ENCODE assay signal across 26 cellular contexts in the genomic region with DNA sequence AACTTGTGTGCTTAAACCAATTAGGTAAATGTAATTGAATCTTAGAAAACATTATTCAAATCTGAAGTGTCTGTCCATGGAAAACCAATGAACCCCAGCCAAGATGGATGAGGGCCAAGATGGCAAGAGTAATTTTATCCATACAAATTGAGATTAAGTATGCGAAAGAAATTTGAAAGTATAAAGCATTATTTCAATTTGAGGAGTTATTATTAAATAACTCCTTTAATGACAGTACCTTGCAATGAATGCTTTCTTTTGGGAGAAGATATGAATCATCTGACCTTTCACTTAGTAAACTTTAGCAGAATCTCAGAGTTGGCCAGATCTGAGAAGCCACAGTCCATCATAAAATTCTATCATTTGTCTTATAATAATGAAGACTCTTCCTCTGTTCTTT.
DNase-seq lines count a peak whose midpoint lies in the region; ATAC-seq and TF ChIP-seq lines count a peak whose summit lies in the region.
"Had no signal": no experiment of that assay in that cellular context is flagged by ENCODE, and none has a peak within 500 bp of the region (broad histone marks: within the 10 kb centered on the region; RNA-seq: fewer than 3 reads in every experiment).

No MANE protein-coding gene starts in this region.

- no peaks in the 10 kb centered on the region for H3K36me3 Mint-ChIP-seq in progenitor cell of endocrine pancreas (ENCODE audit: insufficient read depth)
- H3K36me3 Mint-ChIP-seq: activated naive CD8-positive, alpha-beta T cell; immature natural killer cell had no signal

- H3K4me3 Mint-ChIP-seq in progenitor cell of endocrine pancreas (ENCODE audit: low read depth), result no peak overlapping the region
- H3K4me3 Mint-ChIP-seq: activated naive CD8-positive, alpha-beta T cell; activated T-helper 17 cell treated with anti-CD3 and anti-CD28 coated beads, Interleukin-2, amount 50 U/mL, for 72 hours; CD4-positive, alpha-beta T cell; effector memory CD8-positive, alpha-beta T cell; immature natural killer cell; nephron progenitor cell; T-helper 2 cell treated with Interferon-gamma antibody and Interleukin-4, amounts not matched to agents 5 μg/mL and 100 μg/mL, for 36 hours had no signal

- no peaks in the 10 kb centered on the region for H3K27me3 Mint-ChIP-seq in progenitor cell of endocrine pancreas
- H3K27me3 Mint-ChIP-seq: CD4-positive, alpha-beta T cell had no signal

- ATAC-seq in GM19395 (IDR thresholded peaks at IDR 0.05; ENCODE audit: unreplicated experiment), result no peak
- ATAC-seq in GM18858 (IDR thresholded peaks at IDR 0.05; ENCODE audit: unreplicated experiment), result no peak
- ATAC-seq: activated T-helper 17 cell treated with anti-CD3 and anti-CD28 coated beads, Interleukin-2, amount 50 U/mL, for 72 hours; effector memory CD8-positive, alpha-beta T cell; GM12878; left ventricle myocardium superior had no signal

- H3K4me3 ChIP-seq in cardiac fibroblast (replicated peaks in 1 of 2; ENCODE audit: low read depth in 2 of 2, low read length in 2 of 2), result no peak overlapping the region
- H3K4me3 ChIP-seq: GM12878, skin epidermis, testis had no signal

- no peak for TF ChIP-seq CTCF in cardiac fibroblast (IDR thresholded peaks at IDR 0.05; ENCODE audit: low read depth, low read length)
- no peak for TF ChIP-seq CTCF in progenitor cell of endocrine pancreas (IDR thresholded peaks at IDR 0.05; ENCODE audit: unreplicated experiment)

- H3K27ac Mint-ChIP-seq in progenitor cell of endocrine pancreas, result no peak overlapping the region
- H3K27ac Mint-ChIP-seq: activated T-helper 17 cell treated with anti-CD3 and anti-CD28 coated beads, Interleukin-2, amount 50 U/mL, for 72 hours; CD4-positive, alpha-beta T cell; effector memory CD8-positive, alpha-beta T cell; immature natural killer cell; nephron progenitor cell; T-helper 2 cell treated with Interferon-gamma antibody and Interleukin-4, amounts not matched to agents 5 μg/mL and 100 μg/mL, for 36 hours had no signal

- H3K4me1 Mint-ChIP-seq in progenitor cell of endocrine pancreas (ENCODE audit: low read depth), result peaks cover 4% of the 10 kb centered on the region
- H3K4me1 Mint-ChIP-seq: immature natural killer cell, nephron progenitor cell had no signal

- peaks cover 3% of the 10 kb centered on the region for H3K9me3 Mint-ChIP-seq in progenitor cell of endocrine pancreas (ENCODE audit: low read depth)
- H3K9me3 Mint-ChIP-seq: activated T-helper 17 cell treated with anti-CD3 and anti-CD28 coated beads, Interleukin-2, amount 50 U/mL, for 72 hours; CD4-positive, alpha-beta T cell; effector memory CD8-positive, alpha-beta T cell; immature natural killer cell; nephron progenitor cell; T-helper 2 cell treated with Interferon-gamma antibody and Interleukin-4, amounts not matched to agents 5 μg/mL and 100 μg/mL, for 36 hours had no signal

- DNase-seq in EH (ENCODE audit: low read depth) (peak; percentile 75), LHCN-M2 (ENCODE audit: low read depth) (peak; percentile 60), cardiac fibroblast (ENCODE audit: low read depth in 2 of 2) (peak; percentile 23 to 54), iris pigment epithelial cell (ENCODE audit: low read depth) (peak; percentile 61), progenitor cell of endocrine pancreas (ENCODE audit: low spot score, unreplicated experiment) (no peak), SK-N-DZ (ENCODE audit: low spot score) (no peak)
- DNase-seq: activated CD8-positive, alpha-beta memory T cell treated with anti-CD3 and anti-CD28 coated beads, Interleukin-2, amount 50 U/mL, for 4 hours; CD4-positive, alpha-beta T cell; DMS53; effector memory CD8-positive, alpha-beta T cell; immature natural killer cell; Kasumi-1; left ventricle myocardium superior; NCI-H2081 treated with DMSO at 0.1 percent for 48 hours; nephron progenitor cell; RPMI8226; stimulated activated CD4-positive, alpha-beta T cell treated with anti-CD3 and anti-CD28 coated beads, Interleukin-1b, Interleukin-23, amount 100 ng/mL, for 48 hours; testis; WERI-Rb-1 had no signal

Comparison
In these comparisons a context has a peak if more than half of its experiments do, and no peak if none do; other contexts are left out.
1. DNase-seq: peak in EH (single experiment), LHCN-M2 (single experiment), cardiac fibroblast (2 of 2) and iris pigment epithelial cell (single experiment); none in progenitor cell of endocrine pancreas (single experiment) and SK-N-DZ (single experiment).